ENCODE assay signal across 9 cellular contexts in the genomic region with DNA sequence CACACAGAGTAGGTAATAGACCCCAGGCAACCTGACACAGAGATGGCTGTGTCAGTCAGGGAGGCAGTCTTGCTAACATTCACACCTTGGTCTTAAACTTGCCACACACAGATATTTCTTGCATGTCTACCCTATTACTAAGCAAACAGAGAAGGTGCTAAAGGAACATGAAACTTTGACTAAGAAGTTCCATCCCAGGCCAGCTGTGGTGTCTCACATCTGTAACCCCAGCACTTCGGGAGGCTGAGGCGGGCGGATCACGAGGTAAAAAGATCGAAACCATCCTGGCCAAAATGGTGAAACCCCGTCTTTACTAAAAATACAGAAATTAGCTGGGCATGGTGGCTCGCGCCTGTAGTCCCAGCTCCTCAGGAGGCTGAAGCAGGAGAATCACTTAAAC.
DNase-seq lines count a peak whose midpoint lies in the region; ATAC-seq and TF ChIP-seq lines count a peak whose summit lies in the region.
"Had no signal": no experiment of that assay in that cellular context is flagged by ENCODE, and none has a peak within 500 bp of the region (broad histone marks: within the 10 kb centered on the region; RNA-seq: fewer than 3 reads in every experiment).

No MANE protein-coding gene starts in this region.

- H3K36me3 ChIP-seq in hepatocyte (replicated peaks; ENCODE audit: insufficient read depth, low read depth), result no peaks in the 10 kb centered on the region

- H3K4me3 ChIP-seq in hepatocyte, result no peak overlapping the region

- no peak for TF ChIP-seq CTCF in hepatocyte (IDR thresholded peaks at IDR 0.05; ENCODE audit: poor library complexity)

- peaks cover 21% of the 10 kb centered on the region for H3K27me3 Mint-ChIP-seq in T-helper 17 cell
- H3K27me3 Mint-ChIP-seq in natural killer cell treated with Interleukin-12 subunit alpha and Interleukin-12 subunit beta and Interleukin-15 and Interleukin-18, amount 100 ng/mL, for 72 hours, result no peaks in the 10 kb centered on the region

- H3K79me2 ChIP-seq in hepatocyte, result no peaks in the 10 kb centered on the region

- DNase-seq in T-helper 17 cell (no peak), T1000 (lab: John Stamatoyannopoulos, UW) (no peak), HCEC 1CT (no peak), hepatocyte (ENCODE audit: low spot score) (no peak), NCI-H510A (lab: John Stamatoyannopoulos, UW) (no peak)
- peak; percentile 91 for DNase-seq in natural killer cell treated with Interleukin-12 subunit alpha and Interleukin-12 subunit beta and Interleukin-15 and Interleukin-18, amount 100 ng/mL, for 72 hours (ENCODE audit: low spot score)

- no peaks in the 10 kb centered on the region for H3K9me2 ChIP-seq in hepatocyte (replicated peaks; ENCODE audit: insufficient read depth)

- H3K9me3 Mint-ChIP-seq in natural killer cell treated with Interleukin-12 subunit alpha and Interleukin-12 subunit beta and Interleukin-15 and Interleukin-18, amount 100 ng/mL, for 72 hours, result peaks cover 2% of the 10 kb centered on the region

- H3K27ac ChIP-seq in hepatocyte, result no peak overlapping the region
- H3K27ac ChIP-seq: VCaP had no signal

- no peaks in the 10 kb centered on the region for H3K36me3 Mint-ChIP-seq in T-helper 17 cell (ENCODE audit: low read depth)
- H3K36me3 Mint-ChIP-seq in natural killer cell treated with Interleukin-12 subunit alpha and Interleukin-12 subunit beta and Interleukin-15 and Interleukin-18, amount 100 ng/mL, for 72 hours, result peaks cover 6% of the 10 kb centered on the region

- peaks cover 14% of the 10 kb centered on the region for H3K4me1 Mint-ChIP-seq in T-helper 17 cell
- peaks cover 40 to 44% of the 10 kb centered on the region in 2 donors for H3K4me1 Mint-ChIP-seq in natural killer cell treated with Interleukin-12 subunit alpha and Interleukin-12 subunit beta and Interleukin-15 and Interleukin-18, amount 100 ng/mL, for 72 hours (ENCODE audit: low read depth in 2 of 2)

- no peaks in the 10 kb centered on the region for H3K27me3 ChIP-seq in hepatocyte

- H3K9me3 ChIP-seq in T-helper 17 cell (ENCODE audit: control insufficient read depth, low read length, poor library complexity, severe bottlenecking) (no peaks in the 10 kb centered on the region), hepatocyte (ENCODE audit: low read depth) (no peaks in the 10 kb centered on the region)

- no peak overlapping the region for H3K27ac Mint-ChIP-seq in T-helper 17 cell
- H3K27ac Mint-ChIP-seq in natural killer cell treated with Interleukin-12 subunit alpha and Interleukin-12 subunit beta and Interleukin-15 and Interleukin-18, amount 100 ng/mL, for 72 hours, result peak overlapping the region; percentile 94 to 98

- ATAC-seq in GM18511 (IDR thresholded peaks at IDR 0.05; ENCODE audit: unreplicated experiment) (peak; percentile 93), HG02623 (IDR thresholded peaks at IDR 0.05; ENCODE audit: unreplicated experiment) (peak; percentile 91), T-helper 17 cell (no peak)
- peak; percentile 95 to 97 for ATAC-seq in natural killer cell treated with Interleukin-12 subunit alpha and Interleukin-12 subunit beta and Interleukin-15 and Interleukin-18, amount 100 ng/mL, for 72 hours

- peak overlapping the region; percentile 73 for H3K4me3 Mint-ChIP-seq in T-helper 17 cell
- peak overlapping the region; percentile 74 for H3K4me3 Mint-ChIP-seq in natural killer cell treated with Interleukin-12 subunit alpha and Interleukin-12 subunit beta and Interleukin-15 and Interleukin-18, amount 100 ng/mL, for 72 hours

- H3K4me2 ChIP-seq in hepatocyte, result no peak overlapping the region

- peaks cover 1% of the 10 kb centered on the region for H3K4me1 ChIP-seq in hepatocyte (ENCODE audit: insufficient read depth)

- H2AFZ ChIP-seq in hepatocyte, result no peak overlapping the region

- no peaks in the 10 kb centered on the region for H4K20me1 ChIP-seq in hepatocyte (ENCODE audit: insufficient read depth, poor library complexity, severe bottlenecking)

- WGBS in hepatocyte (ENCODE audit: low lambda C conversion rate, missing lambda C conversion rate), result 97% methylated on average over 8 of the region's 8 CpGs
